Comparison of ENCODE assay signal across 30 cellular contexts in the genomic region with DNA sequence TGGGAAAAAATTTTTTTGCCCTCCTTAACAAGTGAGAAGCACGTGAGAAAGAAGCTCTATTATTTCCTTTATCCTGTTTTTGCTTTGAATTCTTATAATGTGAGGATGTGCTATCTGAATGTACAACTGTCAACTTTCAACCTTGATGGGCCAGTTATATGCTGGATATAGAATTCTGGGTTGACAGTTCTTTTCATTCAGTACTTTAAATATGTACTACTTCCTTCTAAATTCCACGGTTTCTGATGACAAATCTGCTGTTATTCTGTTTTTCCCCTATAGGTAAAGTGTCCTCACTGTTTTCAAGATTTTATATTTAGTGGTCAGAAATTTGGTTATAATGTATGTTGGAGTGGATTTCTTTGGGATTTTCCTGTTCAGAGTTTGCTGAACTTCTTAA.
"Had no signal": no experiment of that assay in that cellular context is flagged by ENCODE, and none has a peak within 500 bp of the region (broad histone marks: within the 10 kb centered on the region; RNA-seq: fewer than 3 reads in every experiment).

No MANE protein-coding gene starts in this region.

- H3K27me3 Mint-ChIP-seq: activated CD4-positive, alpha-beta memory T cell treated with anti-CD3 and anti-CD28 coated beads, Interleukin-2, amount 10 ng/mL, durations not matched to agents 7 days and 5 days; activated CD8-positive, alpha-beta memory T cell treated with anti-CD3 and anti-CD28 coated beads, Interleukin-2, amount 10 ng/mL, durations not matched to agents 7 days and 5 days; activated naive CD4-positive, alpha-beta T cell treated with anti-CD3 and anti-CD28 coated beads, Interleukin-2, amount 50 U/mL, for 24 hours; activated naive CD8-positive, alpha-beta T cell treated with anti-CD3 and anti-CD28 coated beads, Interleukin-2, amount 10 ng/mL, durations not matched to agents 7 days and 5 days; activated T-helper 17 cell treated with anti-CD3 and anti-CD28 coated beads, Interleukin-2, amount 50 U/mL, for 72 hours had no signal

- H3K27ac ChIP-seq: body of pancreas, breast epithelium, KMS-11, VCaP had no signal

- H3K27ac Mint-ChIP-seq: activated CD4-positive, alpha-beta memory T cell treated with anti-CD3 and anti-CD28 coated beads, Interleukin-2, amount 10 ng/mL, durations not matched to agents 7 days and 5 days; activated CD8-positive, alpha-beta memory T cell treated with anti-CD3 and anti-CD28 coated beads, Interleukin-2, amount 10 ng/mL, durations not matched to agents 7 days and 5 days; activated naive CD4-positive, alpha-beta T cell treated with anti-CD3 and anti-CD28 coated beads, Interleukin-2, amount 50 U/mL, for 24 hours; activated naive CD8-positive, alpha-beta T cell treated with anti-CD3 and anti-CD28 coated beads, Interleukin-2, amount 10 ng/mL, durations not matched to agents 7 days and 5 days; activated T-helper 17 cell treated with anti-CD3 and anti-CD28 coated beads, Interleukin-2, amount 50 U/mL, for 72 hours had no signal

- H3K4me2 ChIP-seq: KMS-11 had no signal

- H3K4me3 Mint-ChIP-seq: activated CD4-positive, alpha-beta memory T cell treated with anti-CD3 and anti-CD28 coated beads, Interleukin-2, amount 10 ng/mL, durations not matched to agents 7 days and 5 days; activated CD8-positive, alpha-beta memory T cell treated with anti-CD3 and anti-CD28 coated beads, Interleukin-2, amount 10 ng/mL, durations not matched to agents 7 days and 5 days; activated naive CD4-positive, alpha-beta T cell treated with anti-CD3 and anti-CD28 coated beads, Interleukin-2, amount 50 U/mL, for 24 hours; activated naive CD8-positive, alpha-beta T cell treated with anti-CD3 and anti-CD28 coated beads, Interleukin-2, amount 10 ng/mL, durations not matched to agents 7 days and 5 days; activated T-cell treated with anti-CD3 and anti-CD28 coated beads, Interleukin-2, amount 50 U/mL, for 72 hours; activated T-helper 17 cell treated with anti-CD3 and anti-CD28 coated beads, Interleukin-2, amount 50 U/mL, for 72 hours had no signal

- H3K4me3 ChIP-seq: body of pancreas, breast epithelium had no signal

- H3K4me1 ChIP-seq: body of pancreas, breast epithelium had no signal

- DNase-seq: activated CD4-positive, alpha-beta memory T cell treated with anti-CD3 and anti-CD28 coated beads, Interleukin-2, amount 10 ng/mL, durations not matched to agents 7 days and 5 days; activated CD4-positive, alpha-beta T cell treated with anti-CD3 and anti-CD28 coated beads for 1 hour; activated CD4-positive, alpha-beta T cell treated with anti-CD3 and anti-CD28 coated beads for 48 hours; activated CD4-positive, CD25-positive, alpha-beta regulatory T cell; activated CD8-positive, alpha-beta memory T cell treated with anti-CD3 and anti-CD28 coated beads for 24 hours; activated CD8-positive, alpha-beta memory T cell treated with anti-CD3 and anti-CD28 coated beads, Interleukin-2, amount 10 ng/mL, durations not matched to agents 7 days and 5 days; activated CD8-positive, alpha-beta memory T cell treated with anti-CD3 and anti-CD28 coated beads, Interleukin-2, amount 50 U/mL, for 48 hours; activated effector memory CD4-positive, alpha-beta T cell treated with anti-CD3 and anti-CD28 coated beads, Interleukin-2, amount 50 U/mL, for 16 hours; activated naive CD4-positive, alpha-beta T cell; activated naive CD8-positive, alpha-beta T cell treated with anti-CD3 and anti-CD28 coated beads, Interleukin-2, amount 10 ng/mL, durations not matched to agents 7 days and 5 days; activated T-cell treated with anti-CD3 and anti-CD28 coated beads, Interleukin-2, amount 50 U/mL, for 72 hours; body of pancreas; NCI-H1092 treated with DMSO at 0.1 percent for 48 hours; NCI-H146; NCI-H187; NCI-H2081; NCI-H345; NCI-H526; NCI-H748 treated with DMSO at 0.1 percent for 48 hours; NK-92 treated with Interleukin-12 subunit alpha and Interleukin-12 subunit beta, amount 100 ng/mL, for 24 hours; Right ventricle myocardium superior; SW 1271; T-helper 1 cell; T-helper 9 cell had no signal

- H3K9ac ChIP-seq: KMS-11 had no signal

- H3K9me3 ChIP-seq: body of pancreas had no signal

- H3K36me3 ChIP-seq: breast epithelium had no signal

- ATAC-seq: activated CD8-positive, alpha-beta memory T cell treated with anti-CD3 and anti-CD28 coated beads, Interleukin-2, amount 10 ng/mL, durations not matched to agents 7 days and 5 days; activated T-cell treated with anti-CD3 and anti-CD28 coated beads, Interleukin-2, amount 50 U/mL, for 72 hours; activated T-helper 17 cell treated with anti-CD3 and anti-CD28 coated beads, Interleukin-2, amount 50 U/mL, for 72 hours; body of pancreas had no signal

- H3K27me3 ChIP-seq: body of pancreas, breast epithelium had no signal

- FAIRE-seq: astrocyte had no signal
